16 cellular contexts compared by ENCODE assay signal in the genomic region with DNA sequence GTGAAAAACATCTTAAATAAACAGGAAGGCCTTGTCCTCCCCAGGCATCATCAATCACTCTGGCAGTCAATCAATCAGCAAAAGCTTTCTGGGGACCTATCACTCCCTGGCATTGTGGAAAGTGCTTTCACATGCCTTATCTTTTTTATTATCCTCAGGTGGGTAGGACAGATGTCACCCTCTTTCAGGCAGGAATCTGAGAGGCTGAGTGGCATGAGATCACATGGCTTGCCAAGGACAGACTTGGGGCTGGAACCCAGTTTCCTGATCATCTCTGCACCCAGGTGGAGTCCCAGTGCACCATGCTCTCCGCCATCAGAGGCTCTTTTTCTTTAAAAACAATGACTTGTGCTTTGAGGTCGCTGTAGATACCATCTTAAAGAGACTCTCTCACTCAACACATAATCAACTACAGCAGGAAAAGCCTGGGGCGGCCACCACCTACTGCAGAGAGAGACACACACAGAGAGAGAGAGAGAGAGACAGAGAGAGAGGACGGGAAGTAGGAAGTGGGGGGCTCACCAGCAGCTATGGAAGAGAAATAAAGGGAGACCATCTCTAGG.
DNase-seq lines count a peak whose midpoint lies in the region; ATAC-seq and TF ChIP-seq lines count a peak whose summit lies in the region.
"Had no signal": no experiment of that assay in that cellular context is flagged by ENCODE, and none has a peak within 500 bp of the region (broad histone marks: within the 10 kb centered on the region; RNA-seq: fewer than 3 reads in every experiment).

No MANE protein-coding gene starts in this region.

- H3K27me3 Mint-ChIP-seq in activated T-cell treated with anti-CD3 and anti-CD28 coated beads, Interleukin-2, amount 50 U/mL, for 72 hours (ENCODE audit: low read depth), result no peaks in the 10 kb centered on the region
- no peaks in the 10 kb centered on the region for H3K27me3 Mint-ChIP-seq in osteocyte (ENCODE audit: unreplicated experiment)

- no peak for TF ChIP-seq POLR2A in erythroblast (IDR thresholded peaks at IDR 0.05; ENCODE audit: low read length)

- no peak overlapping the region for H3K4me3 Mint-ChIP-seq in activated T-cell treated with anti-CD3 and anti-CD28 coated beads, Interleukin-2, amount 50 U/mL, for 72 hours
- no peak overlapping the region for H3K4me3 Mint-ChIP-seq in osteocyte (ENCODE audit: unreplicated experiment)
- H3K4me3 Mint-ChIP-seq: activated T-helper 1 cell treated with anti-CD3 and anti-CD28 coated beads, Interleukin-12 subunit alpha, Interleukin-12 subunit beta, Interleukin-2, Interleukin-4 antibody, amounts not matched to agents 30 ng/mL and 10 ng/mL and 1 ng/mL, durations not matched to agents 14 hours and 24 hours and 36 hours; natural killer cell treated with Interleukin-12 subunit alpha and Interleukin-12 subunit beta and Interleukin-15 and Interleukin-18, amount 100 ng/mL, for 72 hours had no signal

- TF ChIP-seq CTCF in osteocyte (IDR thresholded peaks at IDR 0.05), result no peak

- peaks cover 12% of the 10 kb centered on the region for H3K4me1 Mint-ChIP-seq in activated T-cell treated with anti-CD3 and anti-CD28 coated beads, Interleukin-2, amount 50 U/mL, for 72 hours (ENCODE audit: low read depth)
- H3K4me1 Mint-ChIP-seq in osteocyte (ENCODE audit: unreplicated experiment), result no peaks in the 10 kb centered on the region

- ATAC-seq in activated T-cell treated with anti-CD3 and anti-CD28 coated beads, Interleukin-2, amount 50 U/mL, for 72 hours (replicated peaks in 1 of 2), result peak in 1 of 2 donors; percentile 19
- ATAC-seq in GM19395 (IDR thresholded peaks at IDR 0.05; ENCODE audit: unreplicated experiment), result no peak
- ATAC-seq: natural killer cell treated with Interleukin-12 subunit alpha and Interleukin-12 subunit beta and Interleukin-15 and Interleukin-18, amount 100 ng/mL, for 72 hours had no signal

- DNase-seq in activated T-cell treated with anti-CD3 and anti-CD28 coated beads, Interleukin-2, amount 50 U/mL, for 72 hours, result no peak
- DNase-seq in activated T-cell treated with anti-CD3 and anti-CD28 coated beads for 4 hours, result no peak
- DNase-seq in Jurkat, Clone E6-1 (ENCODE audit: low read depth, low spot score), result peak; percentile 49
- DNase-seq in erythroblast (lab: John Stamatoyannopoulos, UW), result peak; percentile 39 to 65
- DNase-seq in osteocyte (ENCODE audit: extremely low spot score, unreplicated experiment), result peak; percentile 30
- DNase-seq in NCI-H2029 (lab: John Stamatoyannopoulos, UW), result no peak
- no peak for DNase-seq in 8988T
- DNase-seq: Calu3, lower lobe of right lung, NCI-H1436, NCI-H345, SHP77 treated with DMSO at 0.1 percent for 48 hours had no signal

- no peak overlapping the region for H3K4me3 ChIP-seq in Jurkat, Clone E6-1 (ENCODE audit: low read length)
- H3K4me3 ChIP-seq: lower lobe of right lung, vagina had no signal

- H3K36me3 Mint-ChIP-seq in activated T-cell treated with anti-CD3 and anti-CD28 coated beads, Interleukin-2, amount 50 U/mL, for 72 hours (ENCODE audit: insufficient read depth in 2 of 2), result no peaks in the 10 kb centered on the region
- H3K36me3 Mint-ChIP-seq in osteocyte (ENCODE audit: unreplicated experiment), result no peaks in the 10 kb centered on the region
- H3K36me3 Mint-ChIP-seq: natural killer cell treated with Interleukin-12 subunit alpha and Interleukin-12 subunit beta and Interleukin-15 and Interleukin-18, amount 100 ng/mL, for 72 hours had no signal

- peak overlapping the region; percentile 20 for H3K27ac Mint-ChIP-seq in activated T-cell treated with anti-CD3 and anti-CD28 coated beads, Interleukin-2, amount 50 U/mL, for 72 hours
- H3K27ac Mint-ChIP-seq in osteocyte (ENCODE audit: unreplicated experiment), result no peak overlapping the region
- H3K27ac Mint-ChIP-seq: activated T-helper 1 cell treated with anti-CD3 and anti-CD28 coated beads, Interleukin-12 subunit alpha, Interleukin-12 subunit beta, Interleukin-2, Interleukin-4 antibody, amounts not matched to agents 30 ng/mL and 10 ng/mL and 1 ng/mL, durations not matched to agents 14 hours and 24 hours and 36 hours had no signal

- H3K9me3 Mint-ChIP-seq in activated T-cell treated with anti-CD3 and anti-CD28 coated beads, Interleukin-2, amount 50 U/mL, for 72 hours, result peaks cover 3 to 4% of the 10 kb centered on the region in 2 donors
- H3K9me3 Mint-ChIP-seq in osteocyte (ENCODE audit: unreplicated experiment), result no peaks in the 10 kb centered on the region
- H3K9me3 Mint-ChIP-seq: activated T-helper 1 cell treated with anti-CD3 and anti-CD28 coated beads, Interleukin-12 subunit alpha, Interleukin-12 subunit beta, Interleukin-2, Interleukin-4 antibody, amounts not matched to agents 30 ng/mL and 10 ng/mL and 1 ng/mL, durations not matched to agents 14 hours and 24 hours and 36 hours; natural killer cell treated with Interleukin-12 subunit alpha and Interleukin-12 subunit beta and Interleukin-15 and Interleukin-18, amount 100 ng/mL, for 72 hours had no signal

Comparison
In these comparisons a context has a peak if more than half of its experiments do, and no peak if none do; other contexts are left out.
1. DNase-seq: peak in Jurkat, Clone E6-1 (single experiment), erythroblast (2 of 2) and osteocyte (single experiment); none in activated T-cell treated with anti-CD3 and anti-CD28 coated beads, Interleukin-2, amount 50 U/mL, for 72 hours (0 of 2), activated T-cell treated with anti-CD3 and anti-CD28 coated beads for 4 hours (single experiment), NCI-H2029 (single experiment) and 8988T (single experiment).